In genomic region chr13:93847162-93847561, GRCh38 we compare ENCODE assay signal across 18 cellular contexts.
DNase-seq lines count a peak whose midpoint lies in the region; ATAC-seq, FAIRE-seq and TF ChIP-seq lines count a peak whose summit lies in the region.
"Had no signal": no experiment of that assay in that cellular context is flagged by ENCODE, and none has a peak within 500 bp of the region (broad histone marks: within the 10 kb centered on the region; RNA-seq: fewer than 3 reads in every experiment).

No MANE protein-coding gene starts in this region.

- CTCF ChIA-PET in MCF 10A (lab: Yijun Ruan, JAX), result no interaction called here

- H3K36me3 ChIP-seq in breast epithelium (no peaks in the 10 kb centered on the region), left ventricle myocardium inferior (no peaks in the 10 kb centered on the region)
- H3K36me3 ChIP-seq: BLaER1 had no signal

- H3K27me3 Mint-ChIP-seq in MCF 10A (ENCODE audit: insufficient read depth, unreplicated experiment), result no peaks in the 10 kb centered on the region
- H3K27me3 Mint-ChIP-seq: natural killer cell treated with Interleukin-12 subunit alpha and Interleukin-12 subunit beta and Interleukin-15 and Interleukin-18, amount 100 ng/mL, for 72 hours; stimulated activated memory B cell treated with anti-CD40 and anti-IgM and Interleukin-4, amounts not matched to agents 10 μg/mL and 1 μg/mL and 100 μg/mL, for 72 hours had no signal

- intact Hi-C loops in MCF 10A (cut with micrococcal nuclease), result loop anchor here (5.0 kb wide), 1 partner anchor 620 kb away; the partner anchor contains the start of gene GPC6
- intact Hi-C loops in breast epithelium (cut with DNase I; ENCODE audit: low total_unique reads), result no loop called here
- intact Hi-C loops in left ventricle myocardium inferior (cut with micrococcal nuclease), result no loop called here

- no peak for TF ChIP-seq CTCF in MCF 10A (IDR thresholded peaks at IDR 0.05; ENCODE audit: unreplicated experiment)
- TF ChIP-seq CTCF in breast epithelium (IDR thresholded peaks at IDR 0.05), result no peak
- TF ChIP-seq CTCF in NB4 (IDR thresholded peaks at IDR 0.05; ENCODE audit: low read depth, low read length), result no peak
- no peak for TF ChIP-seq CTCF in epithelial cell of proximal tubule (conservative IDR thresholded peaks at IDR 0.05; ENCODE audit: low read depth, low read length)
- TF ChIP-seq CTCF in left ventricle myocardium inferior (IDR thresholded peaks at IDR 0.05; ENCODE audit: borderline replicate concordance), result no peak

- peak; percentile 90 for DNase-seq in MCF 10A (ENCODE audit: unreplicated experiment)
- DNase-seq in breast epithelium (ENCODE audit: low spot score in 2 of 2), result no peak
- peak; percentile 20 for DNase-seq in NB4 (ENCODE audit: low read depth)
- peak; percentile 60 for DNase-seq in epithelial cell of proximal tubule (ENCODE audit: low read depth)
- DNase-seq in urothelium cell line (ENCODE audit: low spot score), result peak; percentile 32
- DNase-seq in left ventricle myocardium inferior, result no peak
- DNase-seq in NCI-H2227 (lab: John Stamatoyannopoulos, UW; ENCODE audit: unreplicated experiment), result no peak
- DNase-seq: activated CD4-positive, alpha-beta T cell treated with anti-CD3 and anti-CD28 coated beads, Interleukin-2, amount 50 U/mL, for 4 hours; anterior cingulate cortex; islet precursor cell; NCI-H1105; NCI-H82; SW 1271 had no signal

- H3K36me3 Mint-ChIP-seq in MCF 10A (ENCODE audit: insufficient read depth, unreplicated experiment), result no peaks in the 10 kb centered on the region
- H3K36me3 Mint-ChIP-seq: natural killer cell treated with Interleukin-12 subunit alpha and Interleukin-12 subunit beta and Interleukin-15 and Interleukin-18, amount 100 ng/mL, for 72 hours; stimulated activated memory B cell treated with anti-CD40 and anti-IgM and Interleukin-4, amounts not matched to agents 10 μg/mL and 1 μg/mL and 100 μg/mL, for 72 hours had no signal

- no peak overlapping the region for H3K4me3 ChIP-seq in breast epithelium
- no peak overlapping the region for H3K4me3 ChIP-seq in NB4 (ENCODE audit: low read depth, low read length)
- no peak overlapping the region for H3K4me3 ChIP-seq in epithelial cell of proximal tubule (ENCODE audit: low read depth, low read length)
- H3K4me3 ChIP-seq in left ventricle myocardium inferior, result no peak overlapping the region
- H3K4me3 ChIP-seq: BLaER1 had no signal

- H3K4me3 Mint-ChIP-seq in MCF 10A (ENCODE audit: unreplicated experiment), result peak overlapping the region; percentile 20
- H3K4me3 Mint-ChIP-seq: natural killer cell treated with Interleukin-12 subunit alpha and Interleukin-12 subunit beta and Interleukin-15 and Interleukin-18, amount 100 ng/mL, for 72 hours; stimulated activated memory B cell treated with anti-CD40 and anti-IgM and Interleukin-4, amounts not matched to agents 10 μg/mL and 1 μg/mL and 100 μg/mL, for 72 hours had no signal

- FAIRE-seq in urothelium cell line (lab: Jason Lieb, UNC), result no peak
- FAIRE-seq: GM19239 had no signal

- no peak overlapping the region for H3K27ac ChIP-seq in breast epithelium
- no peak overlapping the region for H3K27ac ChIP-seq in left ventricle myocardium inferior (replicated peaks)
- H3K27ac ChIP-seq: BLaER1 had no signal

- peaks cover 13% of the 10 kb centered on the region for H3K4me1 Mint-ChIP-seq in MCF 10A (ENCODE audit: insufficient read depth, unreplicated experiment)
- H3K4me1 Mint-ChIP-seq: stimulated activated memory B cell treated with anti-CD40 and anti-IgM and Interleukin-4, amounts not matched to agents 10 μg/mL and 1 μg/mL and 100 μg/mL, for 72 hours had no signal

- BruUV-seq in MCF 10A (replicated peaks; lab: Mats Ljungman, UMichigan), result no TSS peak

- ATAC-seq in HG03469 (IDR thresholded peaks at IDR 0.05; ENCODE audit: unreplicated experiment), result no peak
- ATAC-seq: stimulated activated memory B cell treated with anti-CD40 and anti-IgM and Interleukin-4, amounts not matched to agents 10 μg/mL and 1 μg/mL and 100 μg/mL, for 72 hours had no signal

- H3K4me1 ChIP-seq in breast epithelium, result no peaks in the 10 kb centered on the region
- no peaks in the 10 kb centered on the region for H3K4me1 ChIP-seq in left ventricle myocardium inferior

- no peaks in the 10 kb centered on the region for H3K9me3 Mint-ChIP-seq in MCF 10A (ENCODE audit: unreplicated experiment)

- POLR2A ChIA-PET in MCF 10A (lab: Yijun Ruan, JAX), result interaction anchor here (0.5 to 1.5 kb wide), 7 partner anchors 8 to 626 kb away, joined by 3 to 4 read pairs (median 3); no protein-coding TSS in a partner anchor

- H3K9me3 ChIP-seq in breast epithelium (no peaks in the 10 kb centered on the region), left ventricle myocardium inferior (replicated peaks) (peaks cover 3% of the 10 kb centered on the region)
- H3K9me3 ChIP-seq: BLaER1 had no signal

- no peaks in the 10 kb centered on the region for H3K27me3 ChIP-seq in breast epithelium
- H3K27me3 ChIP-seq in left ventricle myocardium inferior (ENCODE audit: low read depth), result no peaks in the 10 kb centered on the region
- H3K27me3 ChIP-seq: BLaER1 had no signal

- TF ChIP-seq POLR2A in breast epithelium (IDR thresholded peaks at IDR 0.05), result no peak
- no peak for TF ChIP-seq POLR2A in NB4 (IDR thresholded peaks at IDR 0.05; ENCODE audit: extremely low read depth, insufficient read length)

- H3K27ac Mint-ChIP-seq in MCF 10A (ENCODE audit: low read depth, unreplicated experiment), result peak overlapping the region; percentile 91
- H3K27ac Mint-ChIP-seq: natural killer cell treated with Interleukin-12 subunit alpha and Interleukin-12 subunit beta and Interleukin-15 and Interleukin-18, amount 100 ng/mL, for 72 hours; stimulated activated memory B cell treated with anti-CD40 and anti-IgM and Interleukin-4, amounts not matched to agents 10 μg/mL and 1 μg/mL and 100 μg/mL, for 72 hours had no signal

Comparison
In these comparisons a context has a peak if more than half of its experiments do, and no peak if none do; other contexts are left out.
1. DNase-seq: peak in MCF 10A (single experiment), NB4 (single experiment), epithelial cell of proximal tubule (single experiment) and urothelium cell line (single experiment); none in breast epithelium (0 of 2), left ventricle myocardium inferior (single experiment) and NCI-H2227 (single experiment).